ENCODE assay signal across 1 cellular context in genomic region chr2:54330226-54331094, GRCh38.
A peak's percentile ranks its signal among the peaks of the same experiment; 100 is the strongest.
TF ChIP-seq lines count a peak whose summit lies in the region.

No MANE protein-coding gene starts in this region.

TF ChIP-seq in A549, 52 proteins besides CTCF, POLR2A, EP300 and RAD21 (continued from another document):
- TF ChIP-seq MAX (IDR thresholded peaks at IDR 0.05) (peak; percentile 99), NR3C1 (IDR thresholded peaks at IDR 0.05) (no peak), ATOH8 (CRISPR knock-in tag; IDR thresholded peaks at IDR 0.05; ENCODE audit: low read depth) (peak; percentile 69; the same call in 1 of the 2 replicates), RFX5 (IDR thresholded peaks at IDR 0.05) (peak; percentile 35; the same call in 1 of the 2 replicates), TP53 (CRISPR knock-in tag; IDR thresholded peaks at IDR 0.05) (no peak)
